27 cellular contexts compared by ENCODE assay signal in genomic region chr10:73459683-73460314, GRCh38. TPM values are rescaled to one million over a fixed set of nuclear protein-coding genes. Genes with fewer than 3 reads are reported as not detected.
DNase-seq lines count a peak whose midpoint lies in the region; ATAC-seq and TF ChIP-seq lines count a peak whose summit lies in the region.
"Had no signal": no experiment of that assay in that cellular context is flagged by ENCODE, and none has a peak within 500 bp of the region (broad histone marks: within the 10 kb centered on the region; RNA-seq: fewer than 3 reads in every experiment).

No MANE protein-coding gene starts in this region.

- in situ Hi-C loops in Panc1 (cut with HindIII; ENCODE audit: low pct_unique_long_range_greater_than_20kb, low sequenced_read_pairs): no loop called here

- 72% methylated on average over 6 of the region's 6 CpGs for WGBS in right cardiac atrium

- H3K9me3 Mint-ChIP-seq in CD4-positive, CD25-positive, alpha-beta regulatory T cell: no peaks in the 10 kb centered on the region
- H3K9me3 Mint-ChIP-seq: brain; stimulated activated naive CD8-positive, alpha-beta T cell treated with anti-CD3 and anti-CD28 coated beads, Interleukin-15, Interleukin-2, amounts not matched to agents 100 ng/mL and 50 ng/mL, for 24 hours; T-helper 2 cell treated with Interferon-gamma antibody and Interleukin-4, amounts not matched to agents 5 μg/mL and 100 μg/mL, for 36 hours had no signal

- no peaks in the 10 kb centered on the region for H3K27me3 ChIP-seq in CD4-positive, CD25-positive, alpha-beta regulatory T cell (ENCODE audit: control insufficient read depth, insufficient read depth, low read length)
- H3K27me3 ChIP-seq in Panc1 (ENCODE audit: control insufficient read depth, insufficient read depth, low read length) (no peaks in the 10 kb centered on the region), right cardiac atrium (ENCODE audit: control insufficient read depth, insufficient read depth) (no peaks in the 10 kb centered on the region)
- H3K27me3 ChIP-seq: gastroesophageal sphincter had no signal

- ATAC-seq in CD4-positive, CD25-positive, alpha-beta regulatory T cell (ENCODE audit: low read depth in 2 of 2): no peak
- no peak for ATAC-seq in Panc1
- peak; percentile 95 for ATAC-seq in mucosa of descending colon
- ATAC-seq in right cardiac atrium: no peak
- ATAC-seq in GM18873 (IDR thresholded peaks at IDR 0.05; ENCODE audit: low FRiP score, unreplicated experiment): no peak
- ATAC-seq: activated CD4-positive, alpha-beta T cell treated with anti-CD3 and anti-CD28 coated beads for 36 hours; activated CD8-positive, alpha-beta T cell treated with anti-CD3 and anti-CD28 coated beads, Interleukin-2, amount 10 ng/mL, durations not matched to agents 7 days and 5 days; gastroesophageal sphincter; HCT116; SK-N-SH treated with all-trans-retinoic acid at 6 μM for 48 hours had no signal

- H3K27ac ChIP-seq in CD4-positive, CD25-positive, alpha-beta regulatory T cell (ENCODE audit: insufficient read depth, low read length, poor library complexity, severe bottlenecking): no peak overlapping the region
- H3K27ac ChIP-seq in Panc1 (ENCODE audit: low read length) (no peak overlapping the region), right cardiac atrium (ENCODE audit: low read length) (no peak overlapping the region)
- H3K27ac ChIP-seq: coronary artery, gastroesophageal sphincter, left ventricle myocardium inferior had no signal

- TF ChIP-seq CTCF in Panc1 (IDR thresholded peaks at IDR 0.05) (no peak), mucosa of descending colon (IDR thresholded peaks at IDR 0.05) (no peak)

- no peak overlapping the region for H3K4me3 ChIP-seq in CD4-positive, CD25-positive, alpha-beta regulatory T cell (ENCODE audit: low read depth, low read length)
- H3K4me3 ChIP-seq in Panc1 (ENCODE audit: low read depth in 2 of 2, low read length in 2 of 2) (no peak overlapping the region), mucosa of descending colon (no peak overlapping the region), right cardiac atrium (ENCODE audit: low read length) (no peak overlapping the region)
- H3K4me3 ChIP-seq: coronary artery, gastroesophageal sphincter, left ventricle myocardium inferior, skin epidermis had no signal

- H3K9me3 ChIP-seq in CD4-positive, CD25-positive, alpha-beta regulatory T cell (ENCODE audit: control insufficient read depth in 2 of 2, low read length in 2 of 2): no peaks in the 10 kb centered on the region
- H3K9me3 ChIP-seq in Panc1 (ENCODE audit: control insufficient read depth, insufficient read depth, low read depth, low read length) (no peaks in the 10 kb centered on the region), mucosa of descending colon (no peaks in the 10 kb centered on the region), right cardiac atrium (ENCODE audit: control insufficient read depth, low read length) (no peaks in the 10 kb centered on the region)
- H3K9me3 ChIP-seq: Caco-2, gastroesophageal sphincter, left ventricle myocardium inferior had no signal

- no peak for DNase-seq in CD4-positive, CD25-positive, alpha-beta regulatory T cell
- DNase-seq in Panc1 (ENCODE audit: low read depth, low spot score): no peak
- peak; percentile 21 for DNase-seq in dedifferentiated amniotic fluid mesenchymal stem cell (ENCODE audit: extremely low spot score)
- peak in 1 of 3 donors; percentile 9 for DNase-seq in mucosa of descending colon
- DNase-seq in SKM-1 (lab: John Stamatoyannopoulos, UW; ENCODE audit: unreplicated experiment): no peak
- DNase-seq in right cardiac atrium: no peak
- DNase-seq: ACHN; activated CD4-positive, alpha-beta T cell treated with anti-CD3 and anti-CD28 coated beads for 36 hours; activated CD8-positive, alpha-beta T cell treated with anti-CD3 and anti-CD28 coated beads, Interleukin-2, amount 10 ng/mL, durations not matched to agents 7 days and 5 days; activated gamma-delta T cell; Caco-2; DND-41; hippocampal formation; left ventricle myocardium inferior; mesendoderm; NCI-H1417 treated with DMSO at 0.1 percent for 48 hours; NCI-H2107; nucleus accumbens had no signal

- POLR2A ChIA-PET in Panc1 (lab: Charles Lee): interaction anchor here (0.6 kb wide), 1 partner anchor 410 kb away, joined by 5 read pairs; no protein-coding TSS in a partner anchor

- H3K36me3 Mint-ChIP-seq in CD4-positive, CD25-positive, alpha-beta regulatory T cell: peaks cover 16% of the 10 kb centered on the region

- TSS peak; percentile 50 for BruUV-seq in Panc1 (replicated peaks; lab: Mats Ljungman, UMichigan)

- peak overlapping the region in 2 of 3 donors; percentile 12 to 64 for H3K27ac Mint-ChIP-seq in CD4-positive, CD25-positive, alpha-beta regulatory T cell
- H3K27ac Mint-ChIP-seq: activated CD4-positive, alpha-beta T cell treated with anti-CD3 and anti-CD28 coated beads for 36 hours; activated CD8-positive, alpha-beta T cell treated with anti-CD3 and anti-CD28 coated beads, Interleukin-2, amount 10 ng/mL, durations not matched to agents 7 days and 5 days; stimulated activated naive CD8-positive, alpha-beta T cell treated with anti-CD3 and anti-CD28 coated beads, Interleukin-15, Interleukin-2, amounts not matched to agents 100 ng/mL and 50 ng/mL, for 24 hours; T-helper 2 cell treated with Interferon-gamma antibody and Interleukin-4, amounts not matched to agents 5 μg/mL and 100 μg/mL, for 36 hours had no signal

- H3K27me3 Mint-ChIP-seq in CD4-positive, CD25-positive, alpha-beta regulatory T cell: no peaks in the 10 kb centered on the region
- H3K27me3 Mint-ChIP-seq: activated CD4-positive, alpha-beta T cell treated with anti-CD3 and anti-CD28 coated beads for 36 hours; brain; stimulated activated naive CD8-positive, alpha-beta T cell treated with anti-CD3 and anti-CD28 coated beads, Interleukin-15, Interleukin-2, amounts not matched to agents 100 ng/mL and 50 ng/mL, for 24 hours had no signal

- H3K4me1 ChIP-seq in CD4-positive, CD25-positive, alpha-beta regulatory T cell (ENCODE audit: control insufficient read depth, insufficient read depth, low read length, poor library complexity, severe bottlenecking): no peaks in the 10 kb centered on the region
- H3K4me1 ChIP-seq in Panc1 (ENCODE audit: control insufficient read depth, insufficient read depth, low read length) (no peaks in the 10 kb centered on the region), mucosa of descending colon (ENCODE audit: low read depth) (peaks cover 10% of the 10 kb centered on the region), right cardiac atrium (ENCODE audit: control insufficient read depth, insufficient read depth, low read length) (no peaks in the 10 kb centered on the region)
- H3K4me1 ChIP-seq: Caco-2, gastroesophageal sphincter had no signal

- peaks cover 13% of the 10 kb centered on the region for H3K36me3 ChIP-seq in CD4-positive, CD25-positive, alpha-beta regulatory T cell (ENCODE audit: control insufficient read depth, insufficient read depth, low read length)
- H3K36me3 ChIP-seq in Panc1 (ENCODE audit: control insufficient read depth, insufficient read depth, low read length) (no peaks in the 10 kb centered on the region), mucosa of descending colon (ENCODE audit: low read depth) (no peaks in the 10 kb centered on the region)

- H3K4me1 Mint-ChIP-seq in CD4-positive, CD25-positive, alpha-beta regulatory T cell: peaks cover 4 to 10% (median 10%) of the 10 kb centered on the region in 4 donors
- H3K4me1 Mint-ChIP-seq: activated CD4-positive, alpha-beta T cell treated with anti-CD3 and anti-CD28 coated beads for 36 hours; brain had no signal

- CTCF ChIA-PET in Panc1 (lab: Charles Lee): no interaction called here

- intact Hi-C loops in Panc1 (cut with micrococcal nuclease; ENCODE audit: unreplicated experiment) (no loop called here), mucosa of descending colon (cut with DNase I, micrococcal nuclease) (no loop called here), right cardiac atrium (cut with DNase I) (no loop called here)

- no peak overlapping the region for H3K4me3 Mint-ChIP-seq in CD4-positive, CD25-positive, alpha-beta regulatory T cell
- H3K4me3 Mint-ChIP-seq: activated CD4-positive, alpha-beta T cell treated with anti-CD3 and anti-CD28 coated beads for 36 hours; activated CD8-positive, alpha-beta T cell treated with anti-CD3 and anti-CD28 coated beads, Interleukin-2, amount 10 ng/mL, durations not matched to agents 7 days and 5 days; brain; stimulated activated naive CD8-positive, alpha-beta T cell treated with anti-CD3 and anti-CD28 coated beads, Interleukin-15, Interleukin-2, amounts not matched to agents 100 ng/mL and 50 ng/mL, for 24 hours; T-helper 2 cell treated with Interferon-gamma antibody and Interleukin-4, amounts not matched to agents 5 μg/mL and 100 μg/mL, for 36 hours had no signal

RNA-seq across cellular contexts. Expression of gene MSS51, which starts 26.4 kb away (rescaled TPM):
- 3.9 TPM for total RNA-seq in CD4-positive, CD25-positive, alpha-beta regulatory T cell
- under 1 TPM in 2 of 4 donors, not detected in 2; 0.13 to 0.14 TPM for polyA plus RNA-seq in CD4-positive, CD25-positive, alpha-beta regulatory T cell
- total RNA-seq in Panc1 (2021; ENCODE audit: unreplicated experiment) (2.3 TPM), mucosa of descending colon (1 to 10 TPM; 1.8 to 2.8 (median 2.7) TPM), right cardiac atrium (1 to 10 TPM; 1.1 to 2.1 (median 1.4) TPM)
- 1.1 TPM for polyA plus RNA-seq in Panc1 (2012; ENCODE audit: insufficient read length)
- 1.4 TPM for polyA plus RNA-seq in right cardiac atrium

RNA-seq across cellular contexts. Expression of gene PPP3CB, which starts 36.0 kb away (rescaled TPM):
- total RNA-seq in CD4-positive, CD25-positive, alpha-beta regulatory T cell: 42.4 TPM
- 10 to 100 TPM; 10.8 to 18.0 (median 11.0) TPM for polyA plus RNA-seq in CD4-positive, CD25-positive, alpha-beta regulatory T cell
- total RNA-seq in Panc1 (2021; ENCODE audit: unreplicated experiment) (34.8 TPM), mucosa of descending colon (10 to 100 TPM; 25.8 to 79.6 (median 27.3) TPM), right cardiac atrium (10 to 100 TPM; 50.3 to 61.3 (median 57.1) TPM)
- polyA plus RNA-seq in Panc1 (2012; ENCODE audit: insufficient read length): 33.1 TPM
- polyA plus RNA-seq in right cardiac atrium: 34.5 TPM

RNA-seq across cellular contexts. Expression of gene ANXA7, which starts 45.9 kb away (rescaled TPM):
- total RNA-seq in CD4-positive, CD25-positive, alpha-beta regulatory T cell: 108 TPM
- polyA plus RNA-seq in CD4-positive, CD25-positive, alpha-beta regulatory T cell: 100 to 1,000 TPM; 233 to 325 (median 249) TPM
- 165 TPM for total RNA-seq in Panc1 (2021; ENCODE audit: unreplicated experiment)
- 103 TPM for polyA plus RNA-seq in Panc1 (2012; ENCODE audit: insufficient read length)
- 100 to 1,000 TPM in 1 of 3 donors, 10 to 100 TPM in 2; 93.7 to 106 (median 99.9) TPM for total RNA-seq in mucosa of descending colon
- 100 to 1,000 TPM in 3 of 4 donors, 10 to 100 TPM in 1; 98.4 to 122 (median 113) TPM for total RNA-seq in right cardiac atrium
- 78.6 TPM for polyA plus RNA-seq in right cardiac atrium
